Comparison of ENCODE assay signal across 9 cellular contexts in the genomic region with DNA sequence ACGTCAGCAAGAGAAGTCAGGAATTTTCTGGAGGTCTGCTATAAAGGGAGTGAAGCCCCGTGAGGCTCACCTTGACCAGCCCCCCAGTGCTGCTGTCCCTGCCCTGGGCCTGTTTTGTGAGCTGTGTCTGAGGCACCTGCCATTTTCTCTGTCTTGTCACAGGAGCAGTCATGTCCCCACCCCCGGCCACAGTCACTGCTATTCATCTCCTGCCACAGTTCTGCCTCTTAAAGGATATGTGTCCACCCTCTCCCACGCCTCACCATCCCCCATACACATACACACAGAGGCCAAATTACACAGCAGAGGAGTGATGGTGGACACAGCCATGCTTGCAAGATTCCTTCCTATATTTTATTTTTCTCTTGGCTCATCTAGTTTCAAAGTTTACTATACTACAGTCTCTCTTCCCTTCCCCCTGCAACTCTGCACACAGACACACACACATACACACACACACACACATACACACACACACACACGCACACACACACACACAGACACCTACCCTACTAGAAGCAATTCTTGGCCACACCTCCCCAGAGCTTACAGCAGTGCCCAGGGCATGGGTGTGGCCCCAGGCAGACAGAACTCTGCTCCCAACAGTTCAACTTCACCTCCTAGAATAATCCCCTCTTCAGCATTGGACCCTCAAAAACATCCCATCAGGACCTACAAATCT.
DNase-seq lines count a peak whose midpoint lies in the region; ATAC-seq and TF ChIP-seq lines count a peak whose summit lies in the region.
"Had no signal": no experiment of that assay in that cellular context is flagged by ENCODE, and none has a peak within 500 bp of the region (broad histone marks: within the 10 kb centered on the region; RNA-seq: fewer than 3 reads in every experiment).

No MANE protein-coding gene starts in this region.

- H3K4me3 ChIP-seq in breast epithelium (no peak overlapping the region), Peyer's patch (no peak overlapping the region), psoas muscle (no peak overlapping the region)

- H3K9me3 ChIP-seq in breast epithelium (no peaks in the 10 kb centered on the region), Peyer's patch (no peaks in the 10 kb centered on the region), psoas muscle (no peaks in the 10 kb centered on the region)

- H3K4me1 Mint-ChIP-seq in MCF 10A (ENCODE audit: insufficient read depth, unreplicated experiment): peaks cover 22% of the 10 kb centered on the region
- H3K4me1 Mint-ChIP-seq in dendritic cell treated with granulocyte-macrophage colony-stimulating factor and Interleukin-4, amounts not matched to agents 40 ng/mL and 50 ng/mL, for 4 days (ENCODE audit: low read depth): peaks cover 69% of the 10 kb centered on the region

- no peak for TF ChIP-seq CTCF in MCF 10A (IDR thresholded peaks at IDR 0.05; ENCODE audit: unreplicated experiment)
- no peak for TF ChIP-seq CTCF in breast epithelium (IDR thresholded peaks at IDR 0.05)
- TF ChIP-seq CTCF in Peyer's patch (IDR thresholded peaks at IDR 0.05): no peak
- TF ChIP-seq CTCF in psoas muscle (IDR thresholded peaks at IDR 0.05): no peak

- DNase-seq in MCF 10A (ENCODE audit: unreplicated experiment) (peak; percentile 41), breast epithelium (ENCODE audit: low spot score in 2 of 2) (no peak), Peyer's patch (peak in 2 of 3 donors; percentile 59 to 68), substantia nigra (lab: John Stamatoyannopoulos, UW) (no peak), DMS79 treated with DMSO at 0.1 percent for 48 hours (lab: John Stamatoyannopoulos, UW) (no peak), psoas muscle (no peak)
- DNase-seq: NCI-H2227 treated with DMSO at 0.1 percent for 48 hours had no signal

- intact Hi-C loops in MCF 10A (cut with micrococcal nuclease) (no loop called here), breast epithelium (cut with DNase I; ENCODE audit: low total_unique reads) (no loop called here), psoas muscle (cut with DNase I) (no loop called here)
- intact Hi-C loops in dendritic cell treated with granulocyte-macrophage colony-stimulating factor and Interleukin-4, amounts not matched to agents 40 ng/mL and 50 ng/mL, for 4 days (cut with micrococcal nuclease): no loop called here

- no peak overlapping the region for H3K4me3 Mint-ChIP-seq in MCF 10A (ENCODE audit: unreplicated experiment)
- H3K4me3 Mint-ChIP-seq in dendritic cell treated with granulocyte-macrophage colony-stimulating factor and Interleukin-4, amounts not matched to agents 40 ng/mL and 50 ng/mL, for 4 days: peak overlapping the region; percentile 66

- H3K4me1 ChIP-seq in breast epithelium: no peaks in the 10 kb centered on the region
- no peaks in the 10 kb centered on the region for H3K4me1 ChIP-seq in Peyer's patch
- no peaks in the 10 kb centered on the region for H3K4me1 ChIP-seq in psoas muscle

- H3K27ac ChIP-seq in breast epithelium (no peak overlapping the region), Peyer's patch (no peak overlapping the region), substantia nigra (ENCODE audit: low read depth, low read length, poor library complexity, severe bottlenecking) (peak overlapping the region; percentile 22), psoas muscle (no peak overlapping the region)

- H3K27me3 ChIP-seq in breast epithelium: no peaks in the 10 kb centered on the region
- H3K27me3 ChIP-seq in Peyer's patch: no peaks in the 10 kb centered on the region
- H3K27me3 ChIP-seq in psoas muscle (ENCODE audit: insufficient read depth in 3 of 3, low read length in 2 of 3): no peaks in the 10 kb centered on the region

- WGBS in psoas muscle, 3 donors: 61 to 66% (median 63%) methylated on average over 5 of the region's 5 CpGs

- no peaks in the 10 kb centered on the region for H3K27me3 Mint-ChIP-seq in MCF 10A (ENCODE audit: insufficient read depth, unreplicated experiment)
- no peaks in the 10 kb centered on the region for H3K27me3 Mint-ChIP-seq in dendritic cell treated with granulocyte-macrophage colony-stimulating factor and Interleukin-4, amounts not matched to agents 40 ng/mL and 50 ng/mL, for 4 days

- TF ChIP-seq POLR2A in breast epithelium (IDR thresholded peaks at IDR 0.05): no peak
- TF ChIP-seq POLR2A in Peyer's patch (IDR thresholded peaks at IDR 0.05): no peak

- H3K9me3 Mint-ChIP-seq in MCF 10A (ENCODE audit: unreplicated experiment): no peaks in the 10 kb centered on the region
- H3K9me3 Mint-ChIP-seq in dendritic cell treated with granulocyte-macrophage colony-stimulating factor and Interleukin-4, amounts not matched to agents 40 ng/mL and 50 ng/mL, for 4 days: peaks cover 16% of the 10 kb centered on the region

- no TSS peak for BruUV-seq in MCF 10A (replicated peaks; lab: Mats Ljungman, UMichigan)

- POLR2A ChIA-PET in MCF 10A (lab: Yijun Ruan, JAX): interaction anchor here (0.5 to 1.3 kb wide), 2 partner anchors 26 to 339 kb away, joined by 3 to 4 read pairs; no protein-coding TSS in a partner anchor

- peaks cover 4% of the 10 kb centered on the region for H3K36me3 Mint-ChIP-seq in MCF 10A (ENCODE audit: insufficient read depth, unreplicated experiment)
- peaks cover 12% of the 10 kb centered on the region for H3K36me3 Mint-ChIP-seq in dendritic cell treated with granulocyte-macrophage colony-stimulating factor and Interleukin-4, amounts not matched to agents 40 ng/mL and 50 ng/mL, for 4 days (ENCODE audit: low read depth)

- H3K36me3 ChIP-seq in breast epithelium (no peaks in the 10 kb centered on the region), Peyer's patch (no peaks in the 10 kb centered on the region), psoas muscle (ENCODE audit: insufficient read depth in 1 of 2, low read depth in 1 of 2) (no peaks in the 10 kb centered on the region)

- no peak overlapping the region for H3K27ac Mint-ChIP-seq in MCF 10A (ENCODE audit: low read depth, unreplicated experiment)
- H3K27ac Mint-ChIP-seq in dendritic cell treated with granulocyte-macrophage colony-stimulating factor and Interleukin-4, amounts not matched to agents 40 ng/mL and 50 ng/mL, for 4 days: peak overlapping the region; percentile 82

- CTCF ChIA-PET in MCF 10A (lab: Yijun Ruan, JAX): no interaction called here

- ATAC-seq in HG03108 (IDR thresholded peaks at IDR 0.05; ENCODE audit: unreplicated experiment): no peak
- no peak for ATAC-seq in psoas muscle

Comparison
In these comparisons a context has a peak if more than half of its experiments do, and no peak if none do; other contexts are left out.
1. DNase-seq: peak in MCF 10A (single experiment) and Peyer's patch (2 of 3); none in breast epithelium (0 of 2), substantia nigra (0 of 49), DMS79 treated with DMSO at 0.1 percent for 48 hours (single experiment) and psoas muscle (0 of 2).